ENCODE assay signal across 18 cellular contexts in genomic region chr3:13203398-13204176, GRCh38.
DNase-seq lines count a peak whose midpoint lies in the region; ATAC-seq and TF ChIP-seq lines count a peak whose summit lies in the region.
"Had no signal": no experiment of that assay in that cellular context is flagged by ENCODE, and none has a peak within 500 bp of the region (broad histone marks: within the 10 kb centered on the region; RNA-seq: fewer than 3 reads in every experiment).

No MANE protein-coding gene starts in this region.

- H4K20me1 ChIP-seq in BLaER1, result no peaks in the 10 kb centered on the region

- H3K36me3 ChIP-seq in BLaER1 (no peaks in the 10 kb centered on the region), right lobe of liver (no peaks in the 10 kb centered on the region), HAP-1 (replicated peaks) (no peaks in the 10 kb centered on the region)
- H3K36me3 ChIP-seq: Peyer's patch had no signal

- H3K9me3 Mint-ChIP-seq in WTC11, result no peaks in the 10 kb centered on the region
- H3K9me3 Mint-ChIP-seq in activated naive CD8-positive, alpha-beta T cell treated with anti-CD3 and anti-CD28 coated beads, Interleukin-2, amount 50 U/mL, for 24 hours, result no peaks in the 10 kb centered on the region
- H3K9me3 Mint-ChIP-seq in Calu3 (ENCODE audit: low read depth, unreplicated experiment), result no peaks in the 10 kb centered on the region

- H3K36me3 Mint-ChIP-seq in WTC11, result no peaks in the 10 kb centered on the region
- no peaks in the 10 kb centered on the region for H3K36me3 Mint-ChIP-seq in activated naive CD8-positive, alpha-beta T cell treated with anti-CD3 and anti-CD28 coated beads, Interleukin-2, amount 50 U/mL, for 24 hours (ENCODE audit: low read depth)
- no peaks in the 10 kb centered on the region for H3K36me3 Mint-ChIP-seq in Calu3 (ENCODE audit: insufficient read depth, unreplicated experiment)

- intact Hi-C loops in right lobe of liver (cut with DNase I), result no loop called here
- intact Hi-C loops in posterior vena cava (cut with DNase I), result no loop called here
- intact Hi-C loops in Calu3 (cut with micrococcal nuclease; ENCODE audit: unreplicated experiment), result no loop called here

- H3K27ac ChIP-seq in BLaER1 (no peak overlapping the region), right lobe of liver (no peak overlapping the region)
- H3K27ac ChIP-seq: A549, Peyer's patch had no signal

- H3K4me3 Mint-ChIP-seq in WTC11 (no peak overlapping the region), Calu3 (ENCODE audit: low read depth, unreplicated experiment) (no peak overlapping the region)
- H3K4me3 Mint-ChIP-seq in activated naive CD8-positive, alpha-beta T cell treated with anti-CD3 and anti-CD28 coated beads, Interleukin-2, amount 50 U/mL, for 24 hours, result no peak overlapping the region

- peaks cover 19% of the 10 kb centered on the region for H3K4me1 Mint-ChIP-seq in WTC11
- peaks cover 3% of the 10 kb centered on the region for H3K4me1 Mint-ChIP-seq in activated naive CD8-positive, alpha-beta T cell treated with anti-CD3 and anti-CD28 coated beads, Interleukin-2, amount 50 U/mL, for 24 hours
- H3K4me1 Mint-ChIP-seq in Calu3 (ENCODE audit: low read depth, unreplicated experiment), result no peaks in the 10 kb centered on the region

- ATAC-seq in WTC11 (no peak), right lobe of liver (no peak)
- ATAC-seq in activated naive CD8-positive, alpha-beta T cell treated with anti-CD3 and anti-CD28 coated beads, Interleukin-2, amount 50 U/mL, for 24 hours, result no peak
- ATAC-seq: A549 had no signal

- no peak overlapping the region for H3K9ac ChIP-seq in BLaER1

- peaks cover 63% of the 10 kb centered on the region for H3K4me1 ChIP-seq in BLaER1
- H3K4me1 ChIP-seq in right lobe of liver, result no peaks in the 10 kb centered on the region
- no peaks in the 10 kb centered on the region for H3K4me1 ChIP-seq in HAP-1
- H3K4me1 ChIP-seq: A549, Peyer's patch had no signal

- H3K4me2 ChIP-seq in BLaER1, result peak overlapping the region; percentile 92
- H3K4me2 ChIP-seq: A549 had no signal

- H3K9me3 ChIP-seq in BLaER1, result no peaks in the 10 kb centered on the region
- H3K9me3 ChIP-seq in right lobe of liver, result no peaks in the 10 kb centered on the region
- H3K9me3 ChIP-seq in HAP-1, result no peaks in the 10 kb centered on the region
- H3K9me3 ChIP-seq: A549, Peyer's patch had no signal

- no peak for TF ChIP-seq CTCF in WTC11 (IDR thresholded peaks at IDR 0.05)
- TF ChIP-seq CTCF in right lobe of liver (IDR thresholded peaks at IDR 0.05), result no peak
- no peak for TF ChIP-seq CTCF in Calu3 (IDR thresholded peaks at IDR 0.05; ENCODE audit: unreplicated experiment)

- H3K27me3 ChIP-seq in BLaER1 (no peaks in the 10 kb centered on the region), right lobe of liver (no peaks in the 10 kb centered on the region), HAP-1 (ENCODE audit: low read depth) (no peaks in the 10 kb centered on the region)
- H3K27me3 ChIP-seq: Peyer's patch had no signal

- DNase-seq in WTC11 (ENCODE audit: low spot score) (no peak), right lobe of liver (peak in 2 of 3 donors; percentile 9 to 40), posterior vena cava (ENCODE audit: low spot score) (peak; percentile 69), HAP-1 (ENCODE audit: low spot score in 2 of 2) (no peak), Calu3 (no peak)
- DNase-seq in activated naive CD8-positive, alpha-beta T cell treated with anti-CD3 and anti-CD28 coated beads, Interleukin-2, amount 50 U/mL, for 24 hours, result no peak
- DNase-seq: C1 segment of cervical spinal cord; GOT3; NCI-H1105 treated with DMSO at 0.1 percent for 48 hours; NCI-H1694 treated with DMSO at 0.1 percent for 48 hours; NCI-H2107; NCI-H510A; NCI-H748 treated with DMSO at 0.1 percent for 48 hours; NK-92 treated with Interleukin-12 subunit alpha and Interleukin-12 subunit beta, amount 100 ng/mL, for 24 hours had no signal

- CTCF ChIA-PET in WTC11 (lab: Charles Lee) (interaction anchor here (1.0 to 1.8 kb wide), 3 partner anchors 10 to 80 kb away, joined by 3 to 7 read pairs (median 3); no protein-coding TSS in a partner anchor), Calu3 (lab: Charles Lee) (no interaction called here)

- POLR2A ChIA-PET in WTC11 (lab: Charles Lee), result no interaction called here

- in situ Hi-C loops in HAP-1 (cut with MboI; ENCODE audit: low sequenced_read_pairs), result no loop called here

- WGBS in right lobe of liver (ENCODE audit: insufficient coverage, low coverage, low lambda C conversion rate, missing lambda C conversion rate), result 96% methylated on average over 4 of the region's 22 CpGs

- H3K4me3 ChIP-seq in BLaER1 (no peak overlapping the region), right lobe of liver (no peak overlapping the region), HAP-1 (no peak overlapping the region)
- H3K4me3 ChIP-seq: A549, K562, Peyer's patch had no signal

- no TSS peak for BruUV-seq in Calu3 (replicated peaks; lab: Mats Ljungman, UMichigan)

- TF ChIP-seq POLR2A in right lobe of liver (IDR thresholded peaks at IDR 0.05), result no peak

- H3K27ac Mint-ChIP-seq in WTC11, result peak overlapping the region; percentile 37; the same call in 1 of the 2 replicates
- no peak overlapping the region for H3K27ac Mint-ChIP-seq in activated naive CD8-positive, alpha-beta T cell treated with anti-CD3 and anti-CD28 coated beads, Interleukin-2, amount 50 U/mL, for 24 hours
- H3K27ac Mint-ChIP-seq in Calu3 (ENCODE audit: unreplicated experiment), result no peak overlapping the region

- H3K27me3 Mint-ChIP-seq in WTC11 (ENCODE audit: low read depth), result no peaks in the 10 kb centered on the region
- peaks cover 54% of the 10 kb centered on the region for H3K27me3 Mint-ChIP-seq in activated naive CD8-positive, alpha-beta T cell treated with anti-CD3 and anti-CD28 coated beads, Interleukin-2, amount 50 U/mL, for 24 hours
- peaks cover 91% of the 10 kb centered on the region for H3K27me3 Mint-ChIP-seq in Calu3 (ENCODE audit: unreplicated experiment)

TF ChIP-seq in WTC11, 78 proteins besides CTCF, POLR2A, EP300 and RAD21:
- TF ChIP-seq TEAD4 (CRISPR knock-in tag; IDR thresholded peaks at IDR 0.05) (no peak), TCF7 (CRISPR knock-in tag; IDR thresholded peaks at IDR 0.05; ENCODE audit: low read depth) (no peak), HMGA2 (CRISPR knock-in tag; IDR thresholded peaks at IDR 0.05) (no peak), SP1 (CRISPR knock-in tag; conservative IDR thresholded peaks at IDR 0.05) (no peak), NFE2L1 (CRISPR knock-in tag; IDR thresholded peaks at IDR 0.05) (no peak), ATF2 (CRISPR knock-in tag; IDR thresholded peaks at IDR 0.05; ENCODE audit: borderline replicate concordance, low read depth) (no peak), IRF2 (CRISPR knock-in tag; IDR thresholded peaks at IDR 0.05; ENCODE audit: borderline replicate concordance, low read depth) (no peak), NFYB (CRISPR knock-in tag; conservative IDR thresholded peaks at IDR 0.05; ENCODE audit: low read depth) (no peak), ZBTB43 (CRISPR knock-in tag; IDR thresholded peaks at IDR 0.05) (no peak), FOXJ3 (CRISPR knock-in tag; IDR thresholded peaks at IDR 0.05; ENCODE audit: borderline replicate concordance) (no peak), GRHL2 (CRISPR knock-in tag; IDR thresholded peaks at IDR 0.05; ENCODE audit: insufficient replicate concordance, severe bottlenecking) (no peak)

Comparison
In these comparisons a context has a peak if more than half of its experiments do, and no peak if none do; other contexts are left out.
1. DNase-seq: peak in right lobe of liver (2 of 3) and posterior vena cava (single experiment); none in WTC11 (single experiment), activated naive CD8-positive, alpha-beta T cell treated with anti-CD3 and anti-CD28 coated beads, Interleukin-2, amount 50 U/mL, for 24 hours (single experiment), HAP-1 (0 of 2) and Calu3 (single experiment).